1 cellular context compared by ENCODE assay signal in genomic region chr2:84925336-84925723, GRCh38.
TF ChIP-seq lines count a peak whose summit lies in the region.

No MANE protein-coding gene starts in this region.

TF ChIP-seq in SK-N-SH, 30 proteins besides CTCF, POLR2A, EP300 and RAD21 (continued from another document):
- TF ChIP-seq PBX3 (IDR thresholded peaks at IDR 0.05) (no peak), GATA2 (CRISPR knock-in tag; IDR thresholded peaks at IDR 0.05) (no peak), MXI1 (IDR thresholded peaks at IDR 0.05; ENCODE audit: low read depth, low read length) (no peak), MEF2A (IDR thresholded peaks at IDR 0.05; ENCODE audit: borderline replicate concordance, low read depth) (no peak), JUND (IDR thresholded peaks at IDR 0.05) (no peak), TEAD4 (IDR thresholded peaks at IDR 0.05; ENCODE audit: borderline replicate concordance, insufficient read depth) (no peak), RXRA (IDR thresholded peaks at IDR 0.05; ENCODE audit: borderline replicate concordance, low read depth) (no peak), EZH2phosphoT487 (IDR thresholded peaks at IDR 0.05; ENCODE audit: borderline replicate concordance, low read depth) (no peak), RCOR1 (IDR thresholded peaks at IDR 0.05; ENCODE audit: low read length) (no peak)
- TF ChIP-seq, protein P1, sequence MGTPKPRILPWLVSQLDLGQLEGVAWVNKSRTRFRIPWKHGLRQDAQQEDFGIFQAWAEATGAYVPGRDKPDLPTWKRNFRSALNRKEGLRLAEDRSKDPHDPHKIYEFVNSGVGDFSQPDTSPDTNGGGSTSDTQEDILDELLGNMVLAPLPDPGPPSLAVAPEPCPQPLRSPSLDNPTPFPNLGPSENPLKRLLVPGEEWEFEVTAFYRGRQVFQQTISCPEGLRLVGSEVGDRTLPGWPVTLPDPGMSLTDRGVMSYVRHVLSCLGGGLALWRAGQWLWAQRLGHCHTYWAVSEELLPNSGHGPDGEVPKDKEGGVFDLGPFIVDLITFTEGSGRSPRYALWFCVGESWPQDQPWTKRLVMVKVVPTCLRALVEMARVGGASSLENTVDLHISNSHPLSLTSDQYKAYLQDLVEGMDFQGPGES (IDR thresholded peaks at IDR 0.05; ENCODE audit: low read depth, low read length) = no peak
- TF ChIP-seq, protein P2, sequence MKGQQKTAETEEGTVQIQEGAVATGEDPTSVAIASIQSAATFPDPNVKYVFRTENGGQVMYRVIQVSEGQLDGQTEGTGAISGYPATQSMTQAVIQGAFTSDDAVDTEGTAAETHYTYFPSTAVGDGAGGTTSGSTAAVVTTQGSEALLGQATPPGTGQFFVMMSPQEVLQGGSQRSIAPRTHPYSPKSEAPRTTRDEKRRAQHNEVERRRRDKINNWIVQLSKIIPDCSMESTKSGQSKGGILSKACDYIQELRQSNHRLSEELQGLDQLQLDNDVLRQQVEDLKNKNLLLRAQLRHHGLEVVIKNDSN (IDR thresholded peaks at IDR 0.05; ENCODE audit: borderline replicate concordance, low read depth) = no peak
